19 cellular contexts compared by ENCODE assay signal in genomic region chr2:20113004-20113796, GRCh38.
"Had no signal": no experiment of that assay in that cellular context is flagged by ENCODE, and none has a peak within 500 bp of the region (broad histone marks: within the 10 kb centered on the region; RNA-seq: fewer than 3 reads in every experiment).

No MANE protein-coding gene starts in this region.

- H3K27me3 ChIP-seq: cardiac muscle cell, neutrophil, pancreas, right lobe of liver, uterus had no signal

- H3K4me1 ChIP-seq: pancreas, uterus had no signal

- FAIRE-seq: pancreas had no signal

- H3K9me3 Mint-ChIP-seq: activated naive CD4-positive, alpha-beta T cell treated with anti-CD3 and anti-CD28 coated beads, Interleukin-2, amount 50 U/mL, for 24 hours; immature natural killer cell; stimulated activated memory B cell treated with anti-CD40 and anti-IgM and Interleukin-4, amounts not matched to agents 10 μg/mL and 1 μg/mL and 100 μg/mL, for 72 hours had no signal

- H3K4me2 ChIP-seq: smooth muscle cell had no signal

- ATAC-seq: naive thymus-derived CD8-positive, alpha-beta T cell; stimulated activated memory B cell treated with anti-CD40 and anti-IgM and Interleukin-4, amounts not matched to agents 10 μg/mL and 1 μg/mL and 100 μg/mL, for 72 hours had no signal

- H3K36me3 Mint-ChIP-seq: activated naive CD4-positive, alpha-beta T cell treated with anti-CD3 and anti-CD28 coated beads, Interleukin-2, amount 50 U/mL, for 24 hours; immature natural killer cell; naive thymus-derived CD8-positive, alpha-beta T cell had no signal

- H3K36me3 ChIP-seq: cardiac muscle cell, neutrophil, pancreas, right lobe of liver, uterus, WERI-Rb-1 had no signal

- H3K4me3 ChIP-seq: cardiac muscle cell, pancreas, right lobe of liver, smooth muscle cell, uterus had no signal

- H3K4me1 Mint-ChIP-seq: activated naive CD4-positive, alpha-beta T cell treated with anti-CD3 and anti-CD28 coated beads, Interleukin-2, amount 50 U/mL, for 24 hours; immature natural killer cell; naive thymus-derived CD8-positive, alpha-beta T cell; stimulated activated memory B cell treated with anti-CD40 and anti-IgM and Interleukin-4, amounts not matched to agents 10 μg/mL and 1 μg/mL and 100 μg/mL, for 72 hours had no signal

- DNase-seq: activated CD4-positive, alpha-beta T cell treated with anti-CD3 and anti-CD28 coated beads for 1 hour; activated gamma-delta T cell; effector memory CD4-positive, alpha-beta T cell; immature natural killer cell; kidney glomerular epithelial cell; left ventricle myocardium superior; naive thymus-derived CD8-positive, alpha-beta T cell; pancreas; stimulated activated CD4-positive, alpha-beta T cell treated with anti-CD3 and anti-CD28 coated beads, Interleukin-4, amount 100 ng/mL, for 24 hours; T-helper 2 cell; uterus; WERI-Rb-1 had no signal

- H3K4me3 Mint-ChIP-seq: activated naive CD4-positive, alpha-beta T cell treated with anti-CD3 and anti-CD28 coated beads, Interleukin-2, amount 50 U/mL, for 24 hours; dendritic cell treated with granulocyte-macrophage colony-stimulating factor and Interleukin-4, amounts not matched to agents 40 ng/mL and 50 ng/mL, for 4 days; immature natural killer cell; naive thymus-derived CD8-positive, alpha-beta T cell; stimulated activated memory B cell treated with anti-CD40 and anti-IgM and Interleukin-4, amounts not matched to agents 10 μg/mL and 1 μg/mL and 100 μg/mL, for 72 hours had no signal

- H3K9me3 ChIP-seq: neutrophil, pancreas, right lobe of liver, uterus had no signal

- H3K27ac Mint-ChIP-seq: activated naive CD4-positive, alpha-beta T cell treated with anti-CD3 and anti-CD28 coated beads, Interleukin-2, amount 50 U/mL, for 24 hours; dendritic cell treated with granulocyte-macrophage colony-stimulating factor and Interleukin-4, amounts not matched to agents 40 ng/mL and 50 ng/mL, for 4 days; immature natural killer cell; naive thymus-derived CD8-positive, alpha-beta T cell; stimulated activated memory B cell treated with anti-CD40 and anti-IgM and Interleukin-4, amounts not matched to agents 10 μg/mL and 1 μg/mL and 100 μg/mL, for 72 hours had no signal

- H3K27ac ChIP-seq: cardiac muscle cell, neutrophil, pancreas, right lobe of liver, uterus, WERI-Rb-1 had no signal
